In genomic region chr17:45092932-45093430, GRCh38 we compare ENCODE assay signal across 8 cellular contexts. TPM values are rescaled to one million over a fixed set of nuclear protein-coding genes. Genes with fewer than 3 reads are reported as not detected.
DNase-seq lines count a peak whose midpoint lies in the region; ATAC-seq and TF ChIP-seq lines count a peak whose summit lies in the region.

No MANE protein-coding gene starts in this region.

- TF ChIP-seq RAD21 in liver (IDR thresholded peaks at IDR 0.05), result peak in 1 of 2 donors; percentile 27

- H3K4me3 Mint-ChIP-seq in endodermal cell, result no peak overlapping the region
- H3K4me3 Mint-ChIP-seq in activated T-cell treated with anti-CD3 and anti-CD28 coated beads, Interleukin-2, amount 50 U/mL, for 72 hours, result no peak overlapping the region

- peak; percentile 98 for DNase-seq in LHCN-M2 (ENCODE audit: low read depth)
- DNase-seq in choroid plexus epithelial cell (ENCODE audit: low read depth), result peak; percentile 98
- DNase-seq in endodermal cell, result no peak
- DNase-seq in erythroblast (lab: John Stamatoyannopoulos, UW), result no peak
- DNase-seq in activated T-cell treated with anti-CD3 and anti-CD28 coated beads, Interleukin-2, amount 50 U/mL, for 72 hours, result no peak
- DNase-seq in COR-L47 (lab: John Stamatoyannopoulos, UW), result no peak

- H3K4me1 Mint-ChIP-seq in endodermal cell, result peaks cover 7% of the 10 kb centered on the region
- no peaks in the 10 kb centered on the region for H3K4me1 Mint-ChIP-seq in activated T-cell treated with anti-CD3 and anti-CD28 coated beads, Interleukin-2, amount 50 U/mL, for 72 hours (ENCODE audit: low read depth)

- peaks cover 17 to 43% (median 26%) of the 10 kb centered on the region in 4 donors for H3K4me1 ChIP-seq in liver (ENCODE audit: control insufficient read depth in 4 of 4, insufficient read depth in 4 of 4, low read length in 3 of 4)
- H3K4me1 ChIP-seq in thymus (ENCODE audit: control insufficient read depth, insufficient read depth, low read length), result no peaks in the 10 kb centered on the region
- H3K4me1 ChIP-seq in endodermal cell (ENCODE audit: control insufficient read depth, insufficient read depth, low read length), result no peaks in the 10 kb centered on the region

- H3K27me3 Mint-ChIP-seq in endodermal cell (ENCODE audit: insufficient read depth), result no peaks in the 10 kb centered on the region
- H3K27me3 Mint-ChIP-seq in activated T-cell treated with anti-CD3 and anti-CD28 coated beads, Interleukin-2, amount 50 U/mL, for 72 hours (ENCODE audit: low read depth), result no peaks in the 10 kb centered on the region

- H3K9me3 Mint-ChIP-seq in endodermal cell, result no peaks in the 10 kb centered on the region
- no peaks in the 10 kb centered on the region for H3K9me3 Mint-ChIP-seq in activated T-cell treated with anti-CD3 and anti-CD28 coated beads, Interleukin-2, amount 50 U/mL, for 72 hours

- H3K9me3 ChIP-seq in liver (ENCODE audit: control insufficient read depth in 4 of 4, low read length in 3 of 4) (no peaks in the 10 kb centered on the region), thymus (ENCODE audit: control insufficient read depth) (no peaks in the 10 kb centered on the region), endodermal cell (ENCODE audit: control insufficient read depth, low read length) (no peaks in the 10 kb centered on the region)

- no peak overlapping the region for H3K9ac ChIP-seq in liver (ENCODE audit: low read depth in 1 of 2, low read length in 2 of 2)
- H3K9ac ChIP-seq in endodermal cell (ENCODE audit: extremely low read depth, low read length, poor library complexity, severe bottlenecking), result no peak overlapping the region

- H3K4me3 ChIP-seq in choroid plexus epithelial cell (ENCODE audit: low read depth, low read length) (no peak overlapping the region), liver (ENCODE audit: low read depth in 1 of 3, low read length in 3 of 3) (no peak overlapping the region), thymus (ENCODE audit: low read length) (no peak overlapping the region), endodermal cell (ENCODE audit: low read length) (no peak overlapping the region)

- H3K36me3 Mint-ChIP-seq in endodermal cell (ENCODE audit: low read depth), result peaks cover 72% of the 10 kb centered on the region
- H3K36me3 Mint-ChIP-seq in activated T-cell treated with anti-CD3 and anti-CD28 coated beads, Interleukin-2, amount 50 U/mL, for 72 hours (ENCODE audit: insufficient read depth in 2 of 2), result peaks cover 5 to 32% of the 10 kb centered on the region in 2 donors

- TF ChIP-seq POLR2A in erythroblast (IDR thresholded peaks at IDR 0.05; ENCODE audit: low read length), result no peak

- TF ChIP-seq CTCF in choroid plexus epithelial cell (conservative IDR thresholded peaks at IDR 0.05; ENCODE audit: low read depth, low read length), result no peak
- TF ChIP-seq CTCF in liver (IDR thresholded peaks at IDR 0.05; ENCODE audit: low read depth, low read length, missing input control), result no peak
- no peak for TF ChIP-seq CTCF in endodermal cell (conservative IDR thresholded peaks at IDR 0.05)

- 37% methylated on average over 5 of the region's 5 CpGs for WGBS in liver
- WGBS in thymus, result 96% methylated on average over 5 of the region's 5 CpGs
- WGBS in endodermal cell (ENCODE audit: insufficient coverage in 1 of 2, insufficient read length in 1 of 2), 2 experiments, result 92 to 95% methylated on average over 3 to 5 of the region's 5 CpGs

- H3K27me3 ChIP-seq in liver (ENCODE audit: control insufficient read depth in 4 of 4, insufficient read depth in 4 of 4, low read length in 3 of 4) (no peaks in the 10 kb centered on the region), thymus (ENCODE audit: control insufficient read depth, insufficient read depth) (no peaks in the 10 kb centered on the region), endodermal cell (ENCODE audit: control insufficient read depth, insufficient read depth, low read length, poor library complexity, severe bottlenecking) (no peaks in the 10 kb centered on the region)

- no peak for ATAC-seq in activated T-cell treated with anti-CD3 and anti-CD28 coated beads, Interleukin-2, amount 50 U/mL, for 72 hours (replicated peaks in 1 of 2)

- H3K27ac ChIP-seq in liver (ENCODE audit: low read depth in 1 of 2, low read length in 2 of 2) (peak overlapping the region; percentile 79 to 93), thymus (ENCODE audit: low read depth) (peak overlapping the region; percentile 42), endodermal cell (ENCODE audit: low read depth, low read length) (no peak overlapping the region)

- peaks cover 9 to 50% (median 36%) of the 10 kb centered on the region in 4 donors for H3K36me3 ChIP-seq in liver (ENCODE audit: control insufficient read depth in 4 of 4, insufficient read depth in 3 of 4, low read depth in 1 of 4, low read length in 3 of 4)
- peaks cover 92% of the 10 kb centered on the region for H3K36me3 ChIP-seq in thymus (ENCODE audit: control insufficient read depth, insufficient read depth)
- H3K36me3 ChIP-seq in endodermal cell (ENCODE audit: control insufficient read depth, insufficient read depth, low read length), result peaks cover 75% of the 10 kb centered on the region

- no peak overlapping the region for H3K27ac Mint-ChIP-seq in endodermal cell
- no peak overlapping the region for H3K27ac Mint-ChIP-seq in activated T-cell treated with anti-CD3 and anti-CD28 coated beads, Interleukin-2, amount 50 U/mL, for 72 hours

TF ChIP-seq in liver, 16 proteins besides CTCF, POLR2A, EP300 and RAD21 (continues in another document):
- no peak for TF ChIP-seq HNF4G (IDR thresholded peaks at IDR 0.05)
- peak; percentile 64 for TF ChIP-seq YY1 (IDR thresholded peaks at IDR 0.05)
- TF ChIP-seq JUND (IDR thresholded peaks at IDR 0.05), result peak; percentile 56 to 91
- no peak for TF ChIP-seq SP1 (IDR thresholded peaks at IDR 0.05)
- TF ChIP-seq, protein P1, sequence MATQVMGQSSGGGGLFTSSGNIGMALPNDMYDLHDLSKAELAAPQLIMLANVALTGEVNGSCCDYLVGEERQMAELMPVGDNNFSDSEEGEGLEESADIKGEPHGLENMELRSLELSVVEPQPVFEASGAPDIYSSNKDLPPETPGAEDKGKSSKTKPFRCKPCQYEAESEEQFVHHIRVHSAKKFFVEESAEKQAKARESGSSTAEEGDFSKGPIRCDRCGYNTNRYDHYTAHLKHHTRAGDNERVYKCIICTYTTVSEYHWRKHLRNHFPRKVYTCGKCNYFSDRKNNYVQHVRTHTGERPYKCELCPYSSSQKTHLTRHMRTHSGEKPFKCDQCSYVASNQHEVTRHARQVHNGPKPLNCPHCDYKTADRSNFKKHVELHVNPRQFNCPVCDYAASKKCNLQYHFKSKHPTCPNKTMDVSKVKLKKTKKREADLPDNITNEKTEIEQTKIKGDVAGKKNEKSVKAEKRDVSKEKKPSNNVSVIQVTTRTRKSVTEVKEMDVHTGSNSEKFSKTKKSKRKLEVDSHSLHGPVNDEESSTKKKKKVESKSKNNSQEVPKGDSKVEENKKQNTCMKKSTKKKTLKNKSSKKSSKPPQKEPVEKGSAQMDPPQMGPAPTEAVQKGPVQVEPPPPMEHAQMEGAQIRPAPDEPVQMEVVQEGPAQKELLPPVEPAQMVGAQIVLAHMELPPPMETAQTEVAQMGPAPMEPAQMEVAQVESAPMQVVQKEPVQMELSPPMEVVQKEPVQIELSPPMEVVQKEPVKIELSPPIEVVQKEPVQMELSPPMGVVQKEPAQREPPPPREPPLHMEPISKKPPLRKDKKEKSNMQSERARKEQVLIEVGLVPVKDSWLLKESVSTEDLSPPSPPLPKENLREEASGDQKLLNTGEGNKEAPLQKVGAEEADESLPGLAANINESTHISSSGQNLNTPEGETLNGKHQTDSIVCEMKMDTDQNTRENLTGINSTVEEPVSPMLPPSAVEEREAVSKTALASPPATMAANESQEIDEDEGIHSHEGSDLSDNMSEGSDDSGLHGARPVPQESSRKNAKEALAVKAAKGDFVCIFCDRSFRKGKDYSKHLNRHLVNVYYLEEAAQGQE (IDR thresholded peaks at IDR 0.05), result peak; percentile 67
- TF ChIP-seq HNF4A (conservative IDR thresholded peaks at IDR 0.05), result peak in 1 of 2 donors; percentile 60
- no peak for TF ChIP-seq NR2F2 (IDR thresholded peaks at IDR 0.05)

RNA-seq across cellular contexts. Expression of gene NMT1, which starts 31.9 kb away (rescaled TPM):
- total RNA-seq in LHCN-M2 (2014; rRNA removed) (80.8 and 89.8 TPM in 2 replicates), liver (10 to 100 TPM; 27.0 to 55.1 TPM), endodermal cell (100 to 1,000 TPM; 122 to 136 TPM)
- polyA plus RNA-seq in LHCN-M2 (2012), result 75.6 TPM
- polyA plus RNA-seq in liver (10 to 100 TPM; 30.2 to 83.7 TPM), thymus (39.3 TPM)
- 112 TPM for polyA plus RNA-seq in endodermal cell (2013, experiment 1 of 2)
- 98.6 TPM for polyA plus RNA-seq in endodermal cell (2013, experiment 2 of 2)
- total RNA-seq in activated T-cell treated with anti-CD3 and anti-CD28 coated beads, Interleukin-2, amount 50 U/mL, for 72 hours, result 100 to 1,000 TPM; 130 to 145 TPM

RNA-seq across cellular contexts. Expression of gene PLCD3, which starts 39.3 kb away (rescaled TPM):
- total RNA-seq in LHCN-M2 (2014; rRNA removed) (36.5 and 146 TPM in 2 replicates), liver (1 to 10 TPM in 1 of 2 donors, under 1 TPM in 1; 0.28 to 2.3 TPM), endodermal cell (10 to 100 TPM; 34.8 to 42.9 TPM)
- 73.9 TPM for polyA plus RNA-seq in LHCN-M2 (2012)
- polyA plus RNA-seq in liver (1 to 10 TPM; 1.1 to 1.6 TPM), thymus (9.1 TPM)
- polyA plus RNA-seq in endodermal cell (2013, experiment 1 of 2), result 16.1 TPM
- 20.9 TPM for polyA plus RNA-seq in endodermal cell (2013, experiment 2 of 2)
- 1 to 10 TPM; 3.1 to 4.5 TPM for total RNA-seq in activated T-cell treated with anti-CD3 and anti-CD28 coated beads, Interleukin-2, amount 50 U/mL, for 72 hours

RNA-seq across cellular contexts. Expression of gene DCAKD, which starts 41.5 kb away (rescaled TPM):
- 72.7 and 87.9 TPM in 2 replicates for total RNA-seq in LHCN-M2 (2014; rRNA removed)
- 37.9 TPM for polyA plus RNA-seq in LHCN-M2 (2012)
- total RNA-seq in liver, result 10 to 100 TPM; 15.6 to 22.9 TPM
- polyA plus RNA-seq in liver, result 10 to 100 TPM in 1 of 2 donors, 1 to 10 TPM in 1; 9.7 to 13.6 TPM
- 24.7 TPM for polyA plus RNA-seq in thymus
- 10 to 100 TPM; 54.5 to 69.4 TPM for total RNA-seq in endodermal cell
- 53.1 TPM for polyA plus RNA-seq in endodermal cell (2013, experiment 1 of 2)
- 55.4 TPM for polyA plus RNA-seq in endodermal cell (2013, experiment 2 of 2)
- total RNA-seq in activated T-cell treated with anti-CD3 and anti-CD28 coated beads, Interleukin-2, amount 50 U/mL, for 72 hours, result 10 to 100 TPM; 42.0 to 59.2 TPM

RNA-seq across cellular contexts. Expression of gene ACBD4, which starts 42.5 kb away (rescaled TPM):
- total RNA-seq in LHCN-M2 (2014; rRNA removed) (3.1 and 4.4 TPM in 2 replicates), liver (10 to 100 TPM in 1 of 2 donors, 1 to 10 TPM in 1; 4.4 to 51.4 TPM), endodermal cell (10 to 100 TPM; 17.4 to 19.5 TPM)
- polyA plus RNA-seq in LHCN-M2 (2012), result 5.1 TPM
- polyA plus RNA-seq in liver (10 to 100 TPM; 43.2 to 46.5 TPM), thymus (26.5 TPM)
- polyA plus RNA-seq in endodermal cell (2013, experiment 1 of 2), result 6.8 TPM
- polyA plus RNA-seq in endodermal cell (2013, experiment 2 of 2), result 6.0 TPM
- 10 to 100 TPM; 17.9 to 20.1 TPM for total RNA-seq in activated T-cell treated with anti-CD3 and anti-CD28 coated beads, Interleukin-2, amount 50 U/mL, for 72 hours

RNA-seq across cellular contexts. Expression of gene HEXIM1, which starts 55.3 kb away (rescaled TPM):
- total RNA-seq in LHCN-M2 (2014; rRNA removed) (7.2 and 11.1 TPM in 2 replicates), liver (10 to 100 TPM; 13.4 to 14.3 TPM), endodermal cell (10 to 100 TPM; 37.0 to 39.2 TPM)
- 18.9 TPM for polyA plus RNA-seq in LHCN-M2 (2012)
- polyA plus RNA-seq in liver (10 to 100 TPM in 1 of 2 donors, 1 to 10 TPM in 1; 7.4 to 11.3 TPM), thymus (33.9 TPM)
- polyA plus RNA-seq in endodermal cell (2013, experiment 1 of 2), result 20.1 TPM
- polyA plus RNA-seq in endodermal cell (2013, experiment 2 of 2), result 19.4 TPM
- total RNA-seq in activated T-cell treated with anti-CD3 and anti-CD28 coated beads, Interleukin-2, amount 50 U/mL, for 72 hours, result 10 to 100 TPM; 58.0 to 63.3 TPM

Comparison
In these comparisons a context has a peak if more than half of its experiments do, and no peak if none do; other contexts are left out.
1. DNase-seq: peak in LHCN-M2 (single experiment) and choroid plexus epithelial cell (single experiment); none in endodermal cell (single experiment), erythroblast (0 of 2), activated T-cell treated with anti-CD3 and anti-CD28 coated beads, Interleukin-2, amount 50 U/mL, for 72 hours (0 of 2) and COR-L47 (single experiment).